ENCODE assay signal across 8 cellular contexts in the genomic region with DNA sequence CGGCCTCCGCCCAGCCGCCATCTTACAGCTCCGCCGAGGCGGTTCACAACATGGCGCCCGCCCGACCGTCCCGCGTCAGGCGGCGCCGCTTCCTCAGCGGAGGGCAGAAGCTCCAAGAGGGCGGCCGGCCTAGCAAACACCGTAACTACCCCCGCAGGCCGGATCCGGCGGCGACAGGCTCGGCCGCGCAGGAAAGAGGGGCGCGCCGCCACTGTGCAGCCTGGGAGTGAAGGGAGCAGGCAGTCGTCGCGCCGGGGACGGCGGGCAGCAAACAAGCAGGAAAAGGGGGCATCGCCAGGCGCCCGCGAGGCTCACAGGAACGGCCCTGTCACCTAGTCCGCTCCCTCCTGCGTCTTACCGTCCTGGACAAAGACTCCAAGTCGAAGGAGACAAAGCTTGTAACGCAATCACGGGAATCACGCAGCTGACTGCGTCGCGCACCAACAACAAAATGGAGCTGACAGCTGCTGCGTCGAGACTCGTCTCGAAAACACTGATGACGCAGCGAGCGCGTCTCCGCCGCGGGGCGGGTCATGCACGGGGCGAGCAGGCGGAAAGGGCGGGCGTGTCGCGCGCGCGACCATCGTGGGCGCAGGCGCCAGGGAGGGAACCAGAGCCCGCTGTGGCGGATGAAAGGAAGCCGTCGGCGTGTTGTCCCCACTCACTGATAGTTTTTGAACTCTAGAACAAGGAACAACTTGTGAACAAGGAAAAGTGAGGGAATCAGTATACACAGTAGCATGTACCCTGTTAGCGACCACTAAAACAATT. TPM values are rescaled to one million over a fixed set of nuclear protein-coding genes. Genes with fewer than 3 reads are reported as not detected.
DNase-seq lines count a peak whose midpoint lies in the region; ATAC-seq and TF ChIP-seq lines count a peak whose summit lies in the region.

A gene (minus strand): TSS at position 453 of the 771 bp plus-strand sequence. CDS start 2,796 bp downstream, outside the sequence.

- H3K27ac Mint-ChIP-seq in activated CD4-positive, alpha-beta T cell treated with anti-CD3 and anti-CD28 coated beads, Interleukin-2, amount 10 ng/mL, durations not matched to agents 24 days and 14 days = peak within 1 kb of the TSS; percentile 94

- peak; percentile 79 for DNase-seq in NCI-H526 treated with DMSO at 0.1 percent for 48 hours (lab: John Stamatoyannopoulos, UW)
- DNase-seq in activated CD4-positive, alpha-beta T cell treated with anti-CD3 and anti-CD28 coated beads, Interleukin-2, amount 10 ng/mL, durations not matched to agents 24 days and 14 days = peak; percentile 99
- peak; percentile 97 for DNase-seq in colonic mucosa
- peak; percentile 96 to 98 for DNase-seq in left colon
- DNase-seq in stimulated activated CD4-positive, alpha-beta T cell treated with anti-CD3 and anti-CD28 coated beads, Interleukin-1b, Interleukin-23, amount 100 ng/mL, for 4 hours (ENCODE audit: low read depth in 2 of 2) = peak; percentile 92 to 95

- H3K4me2 ChIP-seq in BLaER1 = peak within 1 kb of the TSS; percentile 87

- peaks cover 54% of the 10 kb centered on the region for H3K36me3 Mint-ChIP-seq in activated CD4-positive, alpha-beta T cell treated with anti-CD3 and anti-CD28 coated beads, Interleukin-2, amount 10 ng/mL, durations not matched to agents 24 days and 14 days (ENCODE audit: low read depth)

- intact Hi-C loops in activated CD4-positive, alpha-beta T cell treated with anti-CD3 and anti-CD28 coated beads, Interleukin-2, amount 10 ng/mL, durations not matched to agents 24 days and 14 days (cut with micrococcal nuclease) = loop anchor here (1.0 to 10.0 kb wide), 8 partner anchors 25 to 1400 kb away; a partner anchor contains a TSS
- intact Hi-C loops in colonic mucosa (cut with DNase I) = no loop called here
- intact Hi-C loops in left colon (cut with DNase I, micrococcal nuclease) = no loop called here

- no peaks in the 10 kb centered on the region for H3K27me3 Mint-ChIP-seq in activated CD4-positive, alpha-beta T cell treated with anti-CD3 and anti-CD28 coated beads, Interleukin-2, amount 10 ng/mL, durations not matched to agents 24 days and 14 days

- H3K9ac ChIP-seq in BLaER1 (peak within 1 kb of the TSS; percentile 100), colonic mucosa (ENCODE audit: low read depth in 2 of 2, low read length in 2 of 2) (peak within 1 kb of the TSS; percentile 99 to 100)

- no peaks in the 10 kb centered on the region for H3K9me3 Mint-ChIP-seq in activated CD4-positive, alpha-beta T cell treated with anti-CD3 and anti-CD28 coated beads, Interleukin-2, amount 10 ng/mL, durations not matched to agents 24 days and 14 days

- H3K4me3 ChIP-seq in BLaER1 = peak within 1 kb of the TSS; percentile 96
- peak within 1 kb of the TSS; percentile 96 for H3K4me3 ChIP-seq in colonic mucosa

- H3K4me1 ChIP-seq in BLaER1 (peaks cover 24% of the 10 kb centered on the region), colonic mucosa (peaks cover 8% of the 10 kb centered on the region)

- H3K27ac ChIP-seq in BLaER1 (peak within 1 kb of the TSS; percentile 100), colonic mucosa (peak within 1 kb of the TSS; percentile 100)

- TF ChIP-seq CTCF in colonic mucosa (IDR thresholded peaks at IDR 0.05) = no peak

- H3K4me3 Mint-ChIP-seq in activated CD4-positive, alpha-beta T cell treated with anti-CD3 and anti-CD28 coated beads, Interleukin-2, amount 10 ng/mL, durations not matched to agents 24 days and 14 days = peak within 1 kb of the TSS; percentile 91

- H3K36me3 ChIP-seq in BLaER1 (peaks cover 18% of the 10 kb centered on the region), colonic mucosa (peaks cover 3% of the 10 kb centered on the region)

- H4K20me1 ChIP-seq in BLaER1 = peaks cover 43% of the 10 kb centered on the region

- ATAC-seq in GM19351 (IDR thresholded peaks at IDR 0.05; ENCODE audit: unreplicated experiment) = peak; percentile 80
- ATAC-seq in HG03520 (IDR thresholded peaks at IDR 0.05; ENCODE audit: unreplicated experiment) = peak; percentile 80
- ATAC-seq in left colon = peak; percentile 85

- H3K4me1 Mint-ChIP-seq in activated CD4-positive, alpha-beta T cell treated with anti-CD3 and anti-CD28 coated beads, Interleukin-2, amount 10 ng/mL, durations not matched to agents 24 days and 14 days = peaks cover 32% of the 10 kb centered on the region

- no peaks in the 10 kb centered on the region for H3K9me3 ChIP-seq in BLaER1
- no peaks in the 10 kb centered on the region for H3K9me3 ChIP-seq in colonic mucosa

- no peaks in the 10 kb centered on the region for H3K27me3 ChIP-seq in BLaER1
- no peaks in the 10 kb centered on the region for H3K27me3 ChIP-seq in colonic mucosa

RNA-seq across cellular contexts. Expression of the gene that starts here (rescaled TPM):
- 99.3 and 100 TPM in 2 replicates for total RNA-seq in activated CD4-positive, alpha-beta T cell treated with anti-CD3 and anti-CD28 coated beads, Interleukin-2, amount 10 ng/mL, durations not matched to agents 24 days and 14 days
- total RNA-seq in colonic mucosa (10 to 100 TPM; 49.4 to 59.5 TPM), left colon (10 to 100 TPM; 60.3 to 61.9 TPM)

Comparison
In these comparisons a context has a peak if more than half of its experiments do, and no peak if none do; other contexts are left out.
1. Peak in every context shown above with its lines: DNase-seq, ATAC-seq, H3K4me3 ChIP-seq and H3K27ac ChIP-seq.